10 cellular contexts compared by ENCODE assay signal in the genomic region with DNA sequence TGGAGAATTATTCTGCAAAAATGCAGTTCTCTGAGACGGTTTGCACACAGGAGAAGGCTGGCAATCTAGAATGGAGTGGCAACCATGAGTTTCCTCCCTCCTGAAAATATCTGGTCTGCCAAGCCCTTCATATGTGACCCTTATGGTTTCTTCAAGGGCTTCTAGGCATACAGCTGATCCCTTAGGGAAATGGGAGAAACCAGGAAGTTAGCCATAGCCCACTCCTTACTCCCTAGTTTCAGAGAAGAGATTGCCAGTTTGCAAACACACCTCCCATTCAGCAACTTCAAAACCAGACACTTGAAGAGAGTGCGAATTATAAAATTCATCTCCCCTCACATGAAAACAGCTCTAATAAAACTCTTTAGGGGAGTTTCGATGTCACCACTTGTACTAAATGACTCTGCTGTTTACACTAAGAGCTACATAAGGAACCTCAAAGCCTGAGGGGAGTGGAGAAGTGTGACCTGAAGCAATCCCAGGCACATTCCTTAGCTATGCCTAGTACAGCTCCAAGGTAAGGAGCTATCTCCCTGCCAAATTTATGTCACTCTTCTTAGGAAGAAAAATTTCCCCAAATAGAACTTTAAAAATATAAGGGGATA. TPM values are rescaled to one million over a fixed set of nuclear protein-coding genes. Genes with fewer than 3 reads are reported as not detected.
DNase-seq lines count a peak whose midpoint lies in the region; ATAC-seq, FAIRE-seq and TF ChIP-seq lines count a peak whose summit lies in the region.
"Had no signal": no experiment of that assay in that cellular context is flagged by ENCODE, and none has a peak within 500 bp of the region (broad histone marks: within the 10 kb centered on the region; RNA-seq: fewer than 3 reads in every experiment).

No MANE protein-coding gene starts in this region.

- H3K4me3 ChIP-seq in body of pancreas (no peak overlapping the region), kidney (ENCODE audit: low read length in 2 of 2) (peak overlapping the region; percentile 6 to 48), thoracic aorta (peak overlapping the region; percentile 34)

- peaks cover 80% of the 10 kb centered on the region for H3K4me1 ChIP-seq in body of pancreas
- H3K4me1 ChIP-seq in kidney (ENCODE audit: control insufficient read depth in 1 of 2, insufficient read depth in 1 of 2, low read depth in 1 of 2, low read length in 2 of 2) = peaks cover 19 to 28% of the 10 kb centered on the region in 2 donors
- peaks cover 17 to 59% of the 10 kb centered on the region in 2 donors for H3K4me1 ChIP-seq in thoracic aorta (ENCODE audit: control insufficient read depth in 1 of 2, low read depth in 2 of 2)

- peak in 2 of 3 donors; percentile 27 to 48 for TF ChIP-seq POLR2A in body of pancreas (IDR thresholded peaks at IDR 0.05)

- peak overlapping the region; percentile 1 to 10 for H3K9ac ChIP-seq in kidney (ENCODE audit: low read length in 2 of 2)

- H3K27me3 ChIP-seq in body of pancreas (no peaks in the 10 kb centered on the region), thoracic aorta (replicated peaks; ENCODE audit: insufficient read depth) (no peaks in the 10 kb centered on the region)

- 22 to 33% methylated on average over 3 of the region's 3 CpGs for WGBS in body of pancreas, 2 donors

- DNase-seq in DMS 273 (lab: John Stamatoyannopoulos, UW; ENCODE audit: unreplicated experiment) (peak; percentile 10), DMS 273 treated with DMSO at 0.1 percent for 48 hours (lab: John Stamatoyannopoulos, UW) (no peak), body of pancreas (peak; percentile 42 to 70 (median 56)), kidney (no peak), thoracic aorta (ENCODE audit: low spot score) (no peak), RKO (ENCODE audit: low spot score) (no peak), NCI-H1417 treated with DMSO at 0.1 percent for 48 hours (lab: John Stamatoyannopoulos, UW) (no peak)
- DNase-seq: activated gamma-delta T cell had no signal

- intact Hi-C loops in body of pancreas (cut with DNase I) (no loop called here), kidney (cut with DNase I) (no loop called here)

- no peak for FAIRE-seq in kidney (lab: Jason Lieb, UNC)

- TF ChIP-seq CTCF in body of pancreas (IDR thresholded peaks at IDR 0.05) = no peak
- TF ChIP-seq CTCF in kidney (IDR thresholded peaks at IDR 0.05; ENCODE audit: borderline replicate concordance, extremely low read depth, insufficient read depth) = no peak
- no peak for TF ChIP-seq CTCF in thoracic aorta (IDR thresholded peaks at IDR 0.05)

- H3K36me3 ChIP-seq in body of pancreas (replicated peaks in 1 of 2; ENCODE audit: insufficient read depth in 1 of 2, low read depth in 2 of 2) (no peaks in the 10 kb centered on the region), kidney (ENCODE audit: control insufficient read depth in 1 of 2, insufficient read depth in 2 of 2, low read length in 2 of 2) (no peaks in the 10 kb centered on the region), thoracic aorta (no peaks in the 10 kb centered on the region)

- H3K27ac ChIP-seq in body of pancreas (peak overlapping the region; percentile 67 to 99 (median 96)), kidney (ENCODE audit: low read depth in 2 of 2, low read length in 2 of 2) (peak overlapping the region; percentile 77 to 86), thoracic aorta (peak overlapping the region; percentile 42 to 44)
- H3K27ac ChIP-seq: 22Rv1 had no signal

- ATAC-seq in body of pancreas (peak; percentile 40), thoracic aorta (ENCODE audit: insufficient number of reproducible peaks, low FRiP score, low read depth) (no peak), GM18502 (IDR thresholded peaks at IDR 0.05; ENCODE audit: poor library complexity, unreplicated experiment) (no peak)

- H3K9me3 ChIP-seq in body of pancreas = no peaks in the 10 kb centered on the region
- no peaks in the 10 kb centered on the region for H3K9me3 ChIP-seq in kidney (ENCODE audit: control insufficient read depth in 1 of 2, low read length in 2 of 2)
- H3K9me3 ChIP-seq in thoracic aorta = no peaks in the 10 kb centered on the region

RNA-seq across cellular contexts. Expression of a gene that starts 8.3 kb away (rescaled TPM):
- total RNA-seq in body of pancreas (100 to 1,000 TPM; 120 to 145 TPM), kidney (109 TPM), thoracic aorta (10 to 100 TPM; 26.4 to 48.6 TPM)
- 22.7 TPM for polyA plus RNA-seq in kidney (ENCODE audit: insufficient read depth, low read depth, low replicate concordance)

RNA-seq across cellular contexts. Expression of a gene that starts 42.3 kb away (rescaled TPM):
- total RNA-seq in body of pancreas (10 to 100 TPM; 17.5 to 27.8 TPM), kidney (37.8 TPM), thoracic aorta (10 to 100 TPM; 26.9 to 51.3 TPM)
- 9.1 TPM for polyA plus RNA-seq in kidney (ENCODE audit: insufficient read depth, low read depth, low replicate concordance)

Comparison
In these comparisons a context has a peak if more than half of its experiments do, and no peak if none do; other contexts are left out.
1. DNase-seq: peak in DMS 273 (single experiment) and body of pancreas (4 of 4); none in DMS 273 treated with DMSO at 0.1 percent for 48 hours (single experiment), kidney (single experiment), thoracic aorta (single experiment), RKO (single experiment) and NCI-H1417 treated with DMSO at 0.1 percent for 48 hours (single experiment).
2. H3K27ac ChIP-seq: peak in every context shown above with its lines; median percentile 96 in body of pancreas; 82 in kidney; 43 in thoracic aorta.
3. H3K4me3 ChIP-seq: peak in kidney (2 of 2) and thoracic aorta (single experiment); none in body of pancreas (0 of 2).